Comparison of ENCODE assay signal across 8 cellular contexts in genomic region chr1:4585216-4585615, GRCh38.
DNase-seq lines count a peak whose midpoint lies in the region; ATAC-seq and TF ChIP-seq lines count a peak whose summit lies in the region.

No MANE protein-coding gene starts in this region.

- intact Hi-C loops in sciatic nerve (cut with DNase I) = no loop called here

- peak; percentile 98 for TF ChIP-seq CTCF in GM12864 (IDR thresholded peaks at IDR 0.05; ENCODE audit: low read depth, low read length, missing control alignments)
- peak; percentile 10 for TF ChIP-seq CTCF in choroid plexus epithelial cell (conservative IDR thresholded peaks at IDR 0.05; ENCODE audit: low read depth, low read length)

- no peak for ATAC-seq in sciatic nerve
- no peak for ATAC-seq in GM18498 (IDR thresholded peaks at IDR 0.05; ENCODE audit: unreplicated experiment)
- no peak for ATAC-seq in GM21526 (IDR thresholded peaks at IDR 0.05; ENCODE audit: low FRiP score, unreplicated experiment)
- ATAC-seq in GM21723 (IDR thresholded peaks at IDR 0.05; ENCODE audit: unreplicated experiment) = no peak

- DNase-seq in GM12864 (ENCODE audit: low read depth) (no peak), RPMI8226 (peak; percentile 63), choroid plexus epithelial cell (ENCODE audit: low read depth) (no peak), sciatic nerve (ENCODE audit: low spot score) (peak; percentile 60), NCI-H226 (no peak)

- H3K4me3 ChIP-seq in GM12864 (ENCODE audit: low read depth, low read length) = no peak overlapping the region
- H3K4me3 ChIP-seq in choroid plexus epithelial cell (ENCODE audit: low read depth, low read length) = no peak overlapping the region

Comparison
In these comparisons a context has a peak if more than half of its experiments do, and no peak if none do; other contexts are left out.
1. DNase-seq: peak in RPMI8226 (single experiment) and sciatic nerve (single experiment); none in GM12864 (single experiment), choroid plexus epithelial cell (single experiment) and NCI-H226 (single experiment).